19 cellular contexts compared by ENCODE assay signal in genomic region chr14:56243110-56243509, GRCh38.
"Had no signal": no experiment of that assay in that cellular context is flagged by ENCODE, and none has a peak within 500 bp of the region (broad histone marks: within the 10 kb centered on the region; RNA-seq: fewer than 3 reads in every experiment).

No MANE protein-coding gene starts in this region.

- H3K4me1 ChIP-seq: adrenal gland, parathyroid adenoma, right lobe of liver had no signal

- H3K4me3 Mint-ChIP-seq: activated CD4-positive, alpha-beta T cell treated with anti-CD3 and anti-CD28 coated beads, Interleukin-2, amount 10 ng/mL, durations not matched to agents 24 days and 14 days; activated T-cell treated with anti-CD3 and anti-CD28 coated beads, Interleukin-2, amount 50 U/mL, for 4 hours; dendritic cell treated with granulocyte-macrophage colony-stimulating factor and Interleukin-4, amounts not matched to agents 40 ng/mL and 50 ng/mL, for 4 days; naive thymus-derived CD8-positive, alpha-beta T cell had no signal

- H3K27me3 Mint-ChIP-seq: activated CD4-positive, alpha-beta T cell treated with anti-CD3 and anti-CD28 coated beads, Interleukin-2, amount 10 ng/mL, durations not matched to agents 24 days and 14 days; dendritic cell treated with granulocyte-macrophage colony-stimulating factor and Interleukin-4, amounts not matched to agents 40 ng/mL and 50 ng/mL, for 4 days; naive thymus-derived CD8-positive, alpha-beta T cell had no signal

- H3K27me3 ChIP-seq: adrenal gland, heart right ventricle, right lobe of liver, stomach, vagina had no signal

- H3K4me1 Mint-ChIP-seq: activated CD4-positive, alpha-beta T cell treated with anti-CD3 and anti-CD28 coated beads, Interleukin-2, amount 10 ng/mL, durations not matched to agents 24 days and 14 days had no signal

- H3K4me3 ChIP-seq: adrenal gland, heart right ventricle, right lobe of liver, smooth muscle cell, stomach, vagina had no signal

- DNase-seq: activated CD4-positive, alpha-beta T cell treated with anti-CD3 and anti-CD28 coated beads, Interleukin-2, amount 10 ng/mL, durations not matched to agents 24 days and 14 days; activated CD8-positive, alpha-beta memory T cell treated with anti-CD3 and anti-CD28 coated beads, Interleukin-2, amount 50 U/mL, for 4 hours; activated naive CD4-positive, alpha-beta T cell treated with anti-CD3 and anti-CD28 coated beads, Interleukin-2, amount 50 U/mL, for 16 hours; activated T-cell treated with anti-CD3 and anti-CD28 coated beads, Interleukin-2, amount 50 U/mL, for 4 hours; adrenal gland; cerebellar nuclear complex; effector CD8-positive, alpha-beta T cell; heart right ventricle; naive thymus-derived CD8-positive, alpha-beta T cell; right lobe of liver; stimulated activated CD4-positive, alpha-beta T cell treated with anti-CD3 and anti-CD28 coated beads, Interleukin-4, amount 100 ng/mL, for 1 hour; stomach; T-helper 9 cell; trophoblast cell had no signal

- ATAC-seq: activated T-cell treated with anti-CD3 and anti-CD28 coated beads, Interleukin-2, amount 50 U/mL, for 4 hours; esophagus mucosa; heart right ventricle; naive thymus-derived CD8-positive, alpha-beta T cell; right lobe of liver had no signal

- H3K27ac ChIP-seq: adrenal gland, heart right ventricle, parathyroid adenoma, right lobe of liver, stomach, vagina had no signal

- H3K9me3 Mint-ChIP-seq: activated CD4-positive, alpha-beta T cell treated with anti-CD3 and anti-CD28 coated beads, Interleukin-2, amount 10 ng/mL, durations not matched to agents 24 days and 14 days; activated T-cell treated with anti-CD3 and anti-CD28 coated beads, Interleukin-2, amount 50 U/mL, for 4 hours; dendritic cell treated with granulocyte-macrophage colony-stimulating factor and Interleukin-4, amounts not matched to agents 40 ng/mL and 50 ng/mL, for 4 days had no signal

- H3K9ac ChIP-seq: parathyroid adenoma had no signal

- H3K27ac Mint-ChIP-seq: activated CD4-positive, alpha-beta T cell treated with anti-CD3 and anti-CD28 coated beads, Interleukin-2, amount 10 ng/mL, durations not matched to agents 24 days and 14 days; dendritic cell treated with granulocyte-macrophage colony-stimulating factor and Interleukin-4, amounts not matched to agents 40 ng/mL and 50 ng/mL, for 4 days had no signal

- H3K9me3 ChIP-seq: adrenal gland, heart right ventricle, right lobe of liver, stomach, vagina had no signal

- H3K36me3 ChIP-seq: adrenal gland, heart right ventricle, right lobe of liver, stomach, vagina had no signal
